ENCODE assay signal across 8 cellular contexts in the genomic region with DNA sequence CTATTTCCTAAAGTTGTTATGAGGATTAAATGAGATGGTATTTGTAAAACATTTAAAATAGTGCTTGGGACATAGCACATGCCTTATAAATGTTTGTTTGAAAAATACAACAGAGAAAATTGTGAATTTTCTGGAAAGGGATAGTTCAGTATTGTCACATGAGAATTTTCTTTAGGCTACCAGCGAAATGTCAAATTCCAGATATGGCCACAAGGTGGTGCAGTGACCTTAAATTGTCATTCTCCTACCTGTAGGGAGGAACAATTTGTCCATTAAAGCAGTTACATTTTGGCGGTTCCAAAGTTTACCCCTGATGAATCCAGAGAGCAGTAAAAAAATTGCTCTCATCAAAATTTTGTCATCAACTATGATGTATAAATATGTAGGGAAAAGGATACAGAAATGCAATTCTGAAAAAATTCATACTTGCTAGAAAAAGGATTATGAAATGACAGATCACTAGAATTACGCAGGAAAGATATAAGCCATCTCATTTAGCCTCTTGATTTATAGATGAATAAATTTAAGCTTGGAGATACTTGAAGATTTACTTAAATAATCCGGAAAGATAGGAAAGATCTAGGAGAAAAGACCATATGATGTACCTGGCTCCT. TPM values are rescaled to one million over a fixed set of nuclear protein-coding genes. Genes with fewer than 3 reads are reported as not detected.
DNase-seq lines count a peak whose midpoint lies in the region; ATAC-seq, FAIRE-seq and TF ChIP-seq lines count a peak whose summit lies in the region.

No MANE protein-coding gene starts in this region.

- no peak for TF ChIP-seq POLR2A in Peyer's patch (IDR thresholded peaks at IDR 0.05)

- H3K4me1 ChIP-seq in Peyer's patch, result no peaks in the 10 kb centered on the region
- H3K4me1 ChIP-seq in pancreas, result no peaks in the 10 kb centered on the region

- H3K4me3 Mint-ChIP-seq in type B pancreatic cell, result no peak overlapping the region

- WGBS in pancreas, 2 donors, result 27 to 28% methylated on average over 4 of the region's 4 CpGs

- H3K27ac Mint-ChIP-seq in type B pancreatic cell, result no peak overlapping the region

- H3K9me3 Mint-ChIP-seq in type B pancreatic cell, result peaks cover 10% of the 10 kb centered on the region

- no peaks in the 10 kb centered on the region for H3K27me3 Mint-ChIP-seq in type B pancreatic cell

- ATAC-seq in pancreas, result peak in 3 of 4 donors; percentile 65 to 72 (median 66)
- no peak for ATAC-seq in HG02981 (IDR thresholded peaks at IDR 0.05; ENCODE audit: unreplicated experiment)

- H3K36me3 Mint-ChIP-seq in type B pancreatic cell, result no peaks in the 10 kb centered on the region

- H3K36me3 ChIP-seq in Peyer's patch, result no peaks in the 10 kb centered on the region
- H3K36me3 ChIP-seq in pancreas, result no peaks in the 10 kb centered on the region

- intact Hi-C loops in pancreas (cut with DNase I), result loop anchor here in 2 of 3 donors (5.0 to 10.0 kb wide), 3 partner anchors 75 to 135 kb away; no protein-coding TSS in a partner anchor

- no peaks in the 10 kb centered on the region for H3K27me3 ChIP-seq in Peyer's patch
- peaks cover 0 to 4% (median 0%) of the 10 kb centered on the region in 4 donors for H3K27me3 ChIP-seq in pancreas

- H3K9me3 ChIP-seq in Peyer's patch (peaks cover 0 to 7% (median 0%) of the 10 kb centered on the region in 4 donors), pancreas (no peaks in the 10 kb centered on the region)

- no peaks in the 10 kb centered on the region for H3K4me1 Mint-ChIP-seq in type B pancreatic cell (ENCODE audit: unreplicated experiment)

- H3K4me3 ChIP-seq in Peyer's patch (no peak overlapping the region), foreskin fibroblast (ENCODE audit: low read depth in 1 of 2, low read length in 2 of 2) (no peak overlapping the region), pancreas (no peak overlapping the region)

- H3K27ac ChIP-seq in Peyer's patch, result no peak overlapping the region
- no peak overlapping the region for H3K27ac ChIP-seq in pancreas

- peak; percentile 56 to 92 (median 84) for TF ChIP-seq CTCF in Peyer's patch (IDR thresholded peaks at IDR 0.05)
- peak; percentile 55 for TF ChIP-seq CTCF in foreskin fibroblast (IDR thresholded peaks at IDR 0.05; ENCODE audit: low read depth, low read length)
- TF ChIP-seq CTCF in pancreas (IDR thresholded peaks at IDR 0.05), result peak; percentile 47 to 80 (median 70)
- TF ChIP-seq CTCF in type B pancreatic cell (conservative IDR thresholded peaks at IDR 0.05), result peak; percentile 90

- DNase-seq in DMS79 (lab: John Stamatoyannopoulos, UW) (peak; percentile 11), HT-29 (ENCODE audit: low spot score) (peak; percentile 83), Peyer's patch (peak in 2 of 3 donors; percentile 58 to 84), activated T-helper 1 cell treated with Interleukin-2 at 50 U/mL for 16 hours (ENCODE audit: low read depth) (peak; percentile 43), foreskin fibroblast (peak; percentile 23 to 72), pancreas (peak in 5 of 6 donors; percentile 25 to 70 (median 36)), type B pancreatic cell (ENCODE audit: extremely low spot score, unreplicated experiment) (no peak)

- FAIRE-seq in pancreas (lab: Jason Lieb, UNC), result peak; percentile 64

RNA-seq across cellular contexts. Expression of a gene that starts 50.2 kb away (rescaled TPM):
- total RNA-seq in HT-29 (2014; rRNA removed; shearing (Covaris generic)), result not detected in 2 replicates
- total RNA-seq in Peyer's patch, result not detected
- not detected for total RNA-seq in pancreas
- not detected for polyA plus RNA-seq in pancreas
- not detected in 2 replicates for total RNA-seq in type B pancreatic cell (ENCODE audit: low replicate concordance)
